In genomic region chr9:127734747-127735529, GRCh38 we compare ENCODE assay signal across 1 cellular context.
TF ChIP-seq lines count a peak whose summit lies in the region.

TOR2A (minus strand) TSS chr9:127735294; CDS start chr9:127735270, 24 bp downstream.

TF ChIP-seq in HepG2, 621 proteins besides CTCF, POLR2A, EP300 and RAD21 (continued from another document and continues in another):
- TF ChIP-seq, protein P1, sequence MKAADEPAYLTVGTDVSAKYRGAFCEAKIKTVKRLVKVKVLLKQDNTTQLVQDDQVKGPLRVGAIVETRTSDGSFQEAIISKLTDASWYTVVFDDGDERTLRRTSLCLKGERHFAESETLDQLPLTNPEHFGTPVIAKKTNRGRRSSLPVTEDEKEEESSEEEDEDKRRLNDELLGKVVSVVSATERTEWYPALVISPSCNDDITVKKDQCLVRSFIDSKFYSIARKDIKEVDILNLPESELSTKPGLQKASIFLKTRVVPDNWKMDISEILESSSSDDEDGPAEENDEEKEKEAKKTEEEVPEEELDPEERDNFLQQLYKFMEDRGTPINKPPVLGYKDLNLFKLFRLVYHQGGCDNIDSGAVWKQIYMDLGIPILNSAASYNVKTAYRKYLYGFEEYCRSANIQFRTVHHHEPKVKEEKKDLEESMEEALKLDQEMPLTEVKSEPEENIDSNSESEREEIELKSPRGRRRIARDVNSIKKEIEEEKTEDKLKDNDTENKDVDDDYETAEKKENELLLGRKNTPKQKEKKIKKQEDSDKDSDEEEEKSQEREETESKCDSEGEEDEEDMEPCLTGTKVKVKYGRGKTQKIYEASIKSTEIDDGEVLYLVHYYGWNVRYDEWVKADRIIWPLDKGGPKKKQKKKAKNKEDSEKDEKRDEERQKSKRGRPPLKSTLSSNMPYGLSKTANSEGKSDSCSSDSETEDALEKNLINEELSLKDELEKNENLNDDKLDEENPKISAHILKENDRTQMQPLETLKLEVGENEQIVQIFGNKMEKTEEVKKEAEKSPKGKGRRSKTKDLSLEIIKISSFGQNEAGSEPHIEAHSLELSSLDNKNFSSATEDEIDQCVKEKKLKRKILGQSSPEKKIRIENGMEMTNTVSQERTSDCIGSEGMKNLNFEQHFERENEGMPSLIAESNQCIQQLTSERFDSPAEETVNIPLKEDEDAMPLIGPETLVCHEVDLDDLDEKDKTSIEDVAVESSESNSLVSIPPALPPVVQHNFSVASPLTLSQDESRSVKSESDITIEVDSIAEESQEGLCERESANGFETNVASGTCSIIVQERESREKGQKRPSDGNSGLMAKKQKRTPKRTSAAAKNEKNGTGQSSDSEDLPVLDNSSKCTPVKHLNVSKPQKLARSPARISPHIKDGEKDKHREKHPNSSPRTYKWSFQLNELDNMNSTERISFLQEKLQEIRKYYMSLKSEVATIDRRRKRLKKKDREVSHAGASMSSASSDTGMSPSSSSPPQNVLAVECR (CRISPR knock-in tag; IDR thresholded peaks at IDR 0.05; ENCODE audit: borderline replicate concordance), result peak; percentile 87; the same call in 1 of the 2 replicates
- TF ChIP-seq PHF8 (CRISPR knock-in tag; IDR thresholded peaks at IDR 0.05) (peak; percentile 63), IRF2 (CRISPR knock-in tag; IDR thresholded peaks at IDR 0.05) (peak; percentile 89), PHF21A (CRISPR knock-in tag; IDR thresholded peaks at IDR 0.05) (peak; percentile 71; the same call in 1 of the 2 replicates), ZNF572 (CRISPR knock-in tag; IDR thresholded peaks at IDR 0.05) (no peak), RARG (CRISPR knock-in tag; IDR thresholded peaks at IDR 0.05; ENCODE audit: low read depth) (peak; percentile 78; the same call in 1 of the 2 replicates), CEBPZ (IDR thresholded peaks at IDR 0.05; ENCODE audit: low read length) (no peak), ZUFSP (CRISPR knock-in tag; IDR thresholded peaks at IDR 0.05; ENCODE audit: borderline replicate concordance) (no peak), SOX5 (CRISPR knock-in tag; IDR thresholded peaks at IDR 0.05; ENCODE audit: borderline replicate concordance) (no peak), ZNF17 (CRISPR knock-in tag; IDR thresholded peaks at IDR 0.05) (no peak), GABPA (IDR thresholded peaks at IDR 0.05; ENCODE audit: low read depth, low read length) (peak; percentile 71), GABPA (CRISPR knock-in tag; IDR thresholded peaks at IDR 0.05; ENCODE audit: low read depth) (peak; percentile 85), MTA3 (CRISPR knock-in tag; IDR thresholded peaks at IDR 0.05) (no peak), USF2 (IDR thresholded peaks at IDR 0.05; ENCODE audit: low read depth, low read length) (no peak), USF2 (CRISPR knock-in tag; IDR thresholded peaks at IDR 0.05; ENCODE audit: borderline replicate concordance) (no peak), ZNF143 (CRISPR knock-in tag; IDR thresholded peaks at IDR 0.05) (peak; percentile 97), ZMYM4 (CRISPR knock-in tag; IDR thresholded peaks at IDR 0.05) (peak; percentile 47; the same call in 1 of the 2 replicates), ZNF883 (CRISPR knock-in tag; IDR thresholded peaks at IDR 0.05; ENCODE audit: not compliant biosample characterization) (no peak), ZNF672 (CRISPR knock-in tag; IDR thresholded peaks at IDR 0.05) (no peak), LRRFIP1 (CRISPR knock-in tag; conservative IDR thresholded peaks at IDR 0.05) (no peak), ARNT (IDR thresholded peaks at IDR 0.05) (no peak), HCFC1 (IDR thresholded peaks at IDR 0.05; ENCODE audit: low read depth, low read length) (peak; percentile 93), CBX1 (IDR thresholded peaks at IDR 0.05; ENCODE audit: low read depth) (no peak), ZFP36L2 (CRISPR knock-in tag; IDR thresholded peaks at IDR 0.05) (no peak), ZKSCAN1 (IDR thresholded peaks at IDR 0.05; ENCODE audit: low read length) (no peak; the same call in 1 of the 2 replicates), BCL6 (CRISPR knock-in tag; IDR thresholded peaks at IDR 0.05) (peak; percentile 23; the same call in 1 of the 2 replicates), FOXC1 (CRISPR knock-in tag; IDR thresholded peaks at IDR 0.05; ENCODE audit: borderline replicate concordance) (no peak), ZNF3 (CRISPR knock-in tag; IDR thresholded peaks at IDR 0.05) (no peak), NFE2 (CRISPR knock-in tag; IDR thresholded peaks at IDR 0.05) (no peak), ZNF746 (CRISPR knock-in tag; IDR thresholded peaks at IDR 0.05) (no peak), ZFX (CRISPR knock-in tag; IDR thresholded peaks at IDR 0.05; ENCODE audit: low read depth) (peak; percentile 94), SMAD1 (CRISPR knock-in tag; IDR thresholded peaks at IDR 0.05; ENCODE audit: borderline replicate concordance, low read depth) (peak; percentile 93), EEA1 (CRISPR knock-in tag; IDR thresholded peaks at IDR 0.05; ENCODE audit: borderline replicate concordance) (0 out of 2 replicates have a peak, but pooled peaks have one; percentile 63), ZKSCAN8 (CRISPR knock-in tag; IDR thresholded peaks at IDR 0.05; ENCODE audit: borderline replicate concordance) (no peak)
- TF ChIP-seq, protein P2, sequence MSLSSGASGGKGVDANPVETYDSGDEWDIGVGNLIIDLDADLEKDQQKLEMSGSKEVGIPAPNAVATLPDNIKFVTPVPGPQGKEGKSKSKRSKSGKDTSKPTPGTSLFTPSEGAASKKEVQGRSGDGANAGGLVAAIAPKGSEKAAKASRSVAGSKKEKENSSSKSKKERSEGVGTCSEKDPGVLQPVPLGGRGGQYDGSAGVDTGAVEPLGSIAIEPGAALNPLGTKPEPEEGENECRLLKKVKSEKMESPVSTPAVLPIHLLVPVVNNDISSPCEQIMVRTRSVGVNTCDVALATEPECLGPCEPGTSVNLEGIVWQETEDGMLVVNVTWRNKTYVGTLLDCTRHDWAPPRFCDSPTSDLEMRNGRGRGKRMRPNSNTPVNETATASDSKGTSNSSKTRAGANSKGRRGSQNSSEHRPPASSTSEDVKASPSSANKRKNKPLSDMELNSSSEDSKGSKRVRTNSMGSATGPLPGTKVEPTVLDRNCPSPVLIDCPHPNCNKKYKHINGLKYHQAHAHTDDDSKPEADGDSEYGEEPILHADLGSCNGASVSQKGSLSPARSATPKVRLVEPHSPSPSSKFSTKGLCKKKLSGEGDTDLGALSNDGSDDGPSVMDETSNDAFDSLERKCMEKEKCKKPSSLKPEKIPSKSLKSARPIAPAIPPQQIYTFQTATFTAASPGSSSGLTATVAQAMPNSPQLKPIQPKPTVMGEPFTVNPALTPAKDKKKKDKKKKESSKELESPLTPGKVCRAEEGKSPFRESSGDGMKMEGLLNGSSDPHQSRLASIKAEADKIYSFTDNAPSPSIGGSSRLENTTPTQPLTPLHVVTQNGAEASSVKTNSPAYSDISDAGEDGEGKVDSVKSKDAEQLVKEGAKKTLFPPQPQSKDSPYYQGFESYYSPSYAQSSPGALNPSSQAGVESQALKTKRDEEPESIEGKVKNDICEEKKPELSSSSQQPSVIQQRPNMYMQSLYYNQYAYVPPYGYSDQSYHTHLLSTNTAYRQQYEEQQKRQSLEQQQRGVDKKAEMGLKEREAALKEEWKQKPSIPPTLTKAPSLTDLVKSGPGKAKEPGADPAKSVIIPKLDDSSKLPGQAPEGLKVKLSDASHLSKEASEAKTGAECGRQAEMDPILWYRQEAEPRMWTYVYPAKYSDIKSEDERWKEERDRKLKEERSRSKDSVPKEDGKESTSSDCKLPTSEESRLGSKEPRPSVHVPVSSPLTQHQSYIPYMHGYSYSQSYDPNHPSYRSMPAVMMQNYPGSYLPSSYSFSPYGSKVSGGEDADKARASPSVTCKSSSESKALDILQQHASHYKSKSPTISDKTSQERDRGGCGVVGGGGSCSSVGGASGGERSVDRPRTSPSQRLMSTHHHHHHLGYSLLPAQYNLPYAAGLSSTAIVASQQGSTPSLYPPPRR (CRISPR knock-in tag; IDR thresholded peaks at IDR 0.05; ENCODE audit: borderline replicate concordance), result no peak; the same call in 1 of the 2 replicates
- TF ChIP-seq, protein P3, sequence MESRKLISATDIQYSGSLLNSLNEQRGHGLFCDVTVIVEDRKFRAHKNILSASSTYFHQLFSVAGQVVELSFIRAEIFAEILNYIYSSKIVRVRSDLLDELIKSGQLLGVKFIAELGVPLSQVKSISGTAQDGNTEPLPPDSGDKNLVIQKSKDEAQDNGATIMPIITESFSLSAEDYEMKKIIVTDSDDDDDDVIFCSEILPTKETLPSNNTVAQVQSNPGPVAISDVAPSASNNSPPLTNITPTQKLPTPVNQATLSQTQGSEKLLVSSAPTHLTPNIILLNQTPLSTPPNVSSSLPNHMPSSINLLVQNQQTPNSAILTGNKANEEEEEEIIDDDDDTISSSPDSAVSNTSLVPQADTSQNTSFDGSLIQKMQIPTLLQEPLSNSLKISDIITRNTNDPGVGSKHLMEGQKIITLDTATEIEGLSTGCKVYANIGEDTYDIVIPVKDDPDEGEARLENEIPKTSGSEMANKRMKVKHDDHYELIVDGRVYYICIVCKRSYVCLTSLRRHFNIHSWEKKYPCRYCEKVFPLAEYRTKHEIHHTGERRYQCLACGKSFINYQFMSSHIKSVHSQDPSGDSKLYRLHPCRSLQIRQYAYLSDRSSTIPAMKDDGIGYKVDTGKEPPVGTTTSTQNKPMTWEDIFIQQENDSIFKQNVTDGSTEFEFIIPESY (CRISPR knock-in tag; IDR thresholded peaks at IDR 0.05), result peak; percentile 77; the same call in 1 of the 2 replicates
- TF ChIP-seq, protein P4, sequence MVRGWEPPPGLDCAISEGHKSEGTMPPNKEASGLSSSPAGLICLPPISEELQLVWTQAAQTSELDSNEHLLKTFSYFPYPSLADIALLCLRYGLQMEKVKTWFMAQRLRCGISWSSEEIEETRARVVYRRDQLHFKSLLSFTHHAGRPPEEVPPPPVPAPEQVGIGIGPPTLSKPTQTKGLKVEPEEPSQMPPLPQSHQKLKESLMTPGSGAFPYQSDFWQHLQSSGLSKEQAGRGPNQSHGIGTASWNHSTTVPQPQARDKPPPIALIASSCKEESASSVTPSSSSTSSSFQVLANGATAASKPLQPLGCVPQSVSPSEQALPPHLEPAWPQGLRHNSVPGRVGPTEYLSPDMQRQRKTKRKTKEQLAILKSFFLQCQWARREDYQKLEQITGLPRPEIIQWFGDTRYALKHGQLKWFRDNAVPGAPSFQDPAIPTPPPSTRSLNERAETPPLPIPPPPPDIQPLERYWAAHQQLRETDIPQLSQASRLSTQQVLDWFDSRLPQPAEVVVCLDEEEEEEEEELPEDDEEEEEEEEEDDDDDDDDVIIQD (CRISPR knock-in tag; IDR thresholded peaks at IDR 0.05; ENCODE audit: low read depth), result peak; percentile 24; the same call in 1 of the 2 replicates
